Comparison of ENCODE assay signal across 7 cellular contexts in the genomic region with DNA sequence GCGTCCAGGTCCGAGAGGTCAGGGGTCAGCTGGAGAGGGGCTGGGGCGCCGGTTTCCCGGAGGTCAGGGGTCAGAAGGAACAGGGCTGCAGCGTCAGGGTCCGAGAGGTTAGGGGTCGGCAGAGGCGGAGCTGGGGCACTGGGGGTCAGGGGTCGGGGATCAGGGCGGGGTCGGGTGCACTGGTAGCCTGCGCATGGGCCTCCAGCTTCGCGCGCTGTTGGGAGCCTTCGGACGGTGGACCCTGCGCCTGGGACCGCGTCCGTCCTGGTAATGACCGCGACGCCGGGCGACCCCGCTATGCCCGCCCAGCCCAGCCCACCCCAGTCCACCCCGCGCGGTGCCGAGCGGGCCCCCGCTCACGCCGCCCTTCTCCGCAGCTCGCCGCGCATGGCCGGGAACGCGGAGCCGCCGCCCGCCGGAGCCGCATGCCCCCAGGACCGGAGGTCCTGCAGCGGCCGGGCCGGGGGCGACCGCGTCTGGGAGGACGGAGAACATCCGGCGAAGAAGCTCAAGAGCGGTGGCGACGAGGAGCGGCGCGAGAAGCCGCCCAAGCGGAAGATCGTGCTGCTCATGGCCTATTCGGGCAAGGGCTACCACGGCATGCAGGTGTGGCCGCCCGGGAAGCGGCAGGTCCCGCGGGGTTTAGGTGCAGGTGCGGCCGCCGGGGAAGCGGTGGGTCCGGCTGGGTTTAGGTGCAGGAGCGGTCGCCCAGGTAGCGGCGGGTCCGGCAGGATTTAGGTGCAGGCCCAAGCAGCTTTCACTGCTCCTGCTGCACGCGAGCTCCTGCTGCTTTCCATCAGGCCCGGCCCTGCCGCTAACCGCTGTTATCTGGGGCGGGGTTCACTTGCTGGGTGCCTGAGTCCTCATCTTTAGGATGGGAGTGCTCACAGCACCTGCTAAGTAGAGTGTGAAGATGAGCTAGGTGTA. TPM values are rescaled to one million over a fixed set of nuclear protein-coding genes. Genes with fewer than 3 reads are reported as not detected.
DNase-seq lines count a peak whose midpoint lies in the region; ATAC-seq and TF ChIP-seq lines count a peak whose summit lies in the region.

No MANE protein-coding gene starts in this region.

- H3K27me3 ChIP-seq in mucosa of rectum (ENCODE audit: control insufficient read depth in 2 of 2, insufficient read depth in 2 of 2, low read length in 2 of 2) (no peaks in the 10 kb centered on the region), transverse colon (no peaks in the 10 kb centered on the region)

- WGBS in transverse colon (ENCODE audit: low coverage in 1 of 2), 2 donors: 1% methylated on average over 70 of the region's 91 CpGs; no CpG with 5 or more reads in 1 of the 2 donors

- intact Hi-C loops in transverse colon (cut with DNase I; ENCODE audit: low total_unique reads): loop anchor here (2.0 kb wide), 1 partner anchor 35 kb away; a partner anchor contains a TSS

- peak overlapping the region; percentile 68 to 81 for H3K9ac ChIP-seq in mucosa of rectum (ENCODE audit: low read depth in 1 of 2, low read length in 2 of 2)

- ATAC-seq in GM18502 (IDR thresholded peaks at IDR 0.05; ENCODE audit: poor library complexity, unreplicated experiment): peak; percentile 15
- ATAC-seq in HG03280 (IDR thresholded peaks at IDR 0.05; ENCODE audit: unreplicated experiment): peak; percentile 3
- no peak for ATAC-seq in HG03139 (IDR thresholded peaks at IDR 0.05; ENCODE audit: unreplicated experiment)

- in situ Hi-C loops in transverse colon (cut with MboI; ENCODE audit: low pct_ligation_motif_present in 1 of 4, low pct_unique_long_range_greater_than_20kb in 1 of 4, low sequenced_read_pairs in 3 of 4): no loop called here

- H3K4me3 ChIP-seq in WI38 (ENCODE audit: low read depth, low read length): peak overlapping the region; percentile 90
- peak overlapping the region; percentile 81 to 86 for H3K4me3 ChIP-seq in mucosa of rectum (ENCODE audit: low read length in 2 of 2)
- peak overlapping the region; percentile 74 to 93 (median 90) for H3K4me3 ChIP-seq in transverse colon

- no peaks in the 10 kb centered on the region for H3K9me3 ChIP-seq in mucosa of rectum (ENCODE audit: control insufficient read depth in 2 of 2, low read length in 2 of 2)
- H3K9me3 ChIP-seq in transverse colon: no peaks in the 10 kb centered on the region

- no peak for TF ChIP-seq POLR2A in transverse colon (IDR thresholded peaks at IDR 0.05)

- TF ChIP-seq EP300 in transverse colon (IDR thresholded peaks at IDR 0.05; ENCODE audit: low read depth): no peak

- no peak for TF ChIP-seq CTCF in WI38 (IDR thresholded peaks at IDR 0.05; ENCODE audit: low read depth, low read length)
- no peak for TF ChIP-seq CTCF in transverse colon (IDR thresholded peaks at IDR 0.05)

- H3K36me3 ChIP-seq in mucosa of rectum (ENCODE audit: control insufficient read depth in 2 of 2, insufficient read depth in 2 of 2, low read length in 2 of 2) (peaks cover 22 to 29% of the 10 kb centered on the region in 2 donors), transverse colon (peaks cover 0 to 28% (median 7%) of the 10 kb centered on the region in 4 donors)

- peak; percentile 17 for DNase-seq in effector CD4-positive, alpha-beta T cell
- DNase-seq in transverse colon: peak; percentile 42

- peaks cover 6 to 8% of the 10 kb centered on the region in 2 donors for H3K4me1 ChIP-seq in mucosa of rectum (ENCODE audit: control insufficient read depth in 2 of 2, insufficient read depth in 2 of 2, low read length in 2 of 2)
- H3K4me1 ChIP-seq in transverse colon: peaks cover 0 to 20% (median 9%) of the 10 kb centered on the region in 4 donors

- peak overlapping the region; percentile 7 to 61 for H3K27ac ChIP-seq in mucosa of rectum (ENCODE audit: low read depth in 2 of 2, low read length in 2 of 2)
- H3K27ac ChIP-seq in transverse colon: peak overlapping the region; percentile 92 to 93 (median 92)

RNA-seq across cellular contexts. Expression of a gene that starts 0.7 kb away (rescaled TPM):
- total RNA-seq in transverse colon: 10 to 100 TPM; 11.9 to 48.8 (median 23.1) TPM

RNA-seq across cellular contexts. Expression of a gene that starts 19.9 kb away (rescaled TPM):
- 10 to 100 TPM; 25.4 to 67.3 (median 37.5) TPM for total RNA-seq in transverse colon

RNA-seq across cellular contexts. Expression of a gene that starts 35.4 kb away (rescaled TPM):
- total RNA-seq in transverse colon: 100 to 1,000 TPM in 1 of 4 donors, 10 to 100 TPM in 3; 17.5 to 140 (median 28.0) TPM
